ENCODE assay signal across 1 cellular context in the genomic region with DNA sequence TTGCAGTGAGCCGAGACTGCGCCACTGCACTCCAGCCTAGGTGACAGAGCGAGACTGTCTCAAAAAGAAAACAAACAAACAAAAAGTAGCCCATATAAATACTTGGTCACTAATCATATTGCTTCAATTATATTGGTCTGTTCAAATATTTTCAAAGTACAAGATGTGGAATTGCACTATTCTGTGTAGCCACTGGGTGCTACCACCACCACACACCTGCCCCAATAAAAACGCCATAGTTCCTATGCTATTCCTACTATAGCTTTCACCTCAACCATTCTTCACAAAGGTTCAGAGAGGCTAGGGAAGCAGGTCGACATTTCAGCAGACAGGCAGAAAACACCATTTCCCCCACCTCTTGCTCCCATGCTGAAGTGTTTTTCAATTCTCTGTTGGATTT.
TF ChIP-seq lines count a peak whose summit lies in the region.

No MANE protein-coding gene starts in this region.

TF ChIP-seq in SK-N-SH, 30 proteins besides CTCF, POLR2A, EP300 and RAD21 (continued from another document):
- TF ChIP-seq TAF1 (IDR thresholded peaks at IDR 0.05; ENCODE audit: borderline replicate concordance, low read depth, low read length) (no peak), FOSL2 (IDR thresholded peaks at IDR 0.05; ENCODE audit: borderline replicate concordance, low read depth) (no peak), GABPA (IDR thresholded peaks at IDR 0.05; ENCODE audit: low read depth) (no peak), SIN3A (IDR thresholded peaks at IDR 0.05; ENCODE audit: borderline replicate concordance, low read depth, low read length) (no peak), FOXJ3 (CRISPR knock-in tag; IDR thresholded peaks at IDR 0.05) (no peak)
- TF ChIP-seq, protein P1, sequence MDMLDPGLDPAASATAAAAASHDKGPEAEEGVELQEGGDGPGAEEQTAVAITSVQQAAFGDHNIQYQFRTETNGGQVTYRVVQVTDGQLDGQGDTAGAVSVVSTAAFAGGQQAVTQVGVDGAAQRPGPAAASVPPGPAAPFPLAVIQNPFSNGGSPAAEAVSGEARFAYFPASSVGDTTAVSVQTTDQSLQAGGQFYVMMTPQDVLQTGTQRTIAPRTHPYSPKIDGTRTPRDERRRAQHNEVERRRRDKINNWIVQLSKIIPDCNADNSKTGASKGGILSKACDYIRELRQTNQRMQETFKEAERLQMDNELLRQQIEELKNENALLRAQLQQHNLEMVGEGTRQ (IDR thresholded peaks at IDR 0.05; ENCODE audit: borderline replicate concordance, low read depth, low read length), result no peak
- TF ChIP-seq, protein P2, sequence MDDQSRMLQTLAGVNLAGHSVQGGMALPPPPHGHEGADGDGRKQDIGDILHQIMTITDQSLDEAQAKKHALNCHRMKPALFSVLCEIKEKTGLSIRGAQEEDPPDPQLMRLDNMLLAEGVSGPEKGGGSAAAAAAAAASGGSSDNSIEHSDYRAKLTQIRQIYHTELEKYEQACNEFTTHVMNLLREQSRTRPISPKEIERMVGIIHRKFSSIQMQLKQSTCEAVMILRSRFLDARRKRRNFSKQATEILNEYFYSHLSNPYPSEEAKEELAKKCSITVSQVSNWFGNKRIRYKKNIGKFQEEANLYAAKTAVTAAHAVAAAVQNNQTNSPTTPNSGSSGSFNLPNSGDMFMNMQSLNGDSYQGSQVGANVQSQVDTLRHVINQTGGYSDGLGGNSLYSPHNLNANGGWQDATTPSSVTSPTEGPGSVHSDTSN (IDR thresholded peaks at IDR 0.05), result no peak
